In genomic region chr11:2860636-2861035, GRCh38 we compare ENCODE assay signal across 12 cellular contexts. TPM values are rescaled to one million over a fixed set of nuclear protein-coding genes. Genes with fewer than 3 reads are reported as not detected.
DNase-seq lines count a peak whose midpoint lies in the region; ATAC-seq and TF ChIP-seq lines count a peak whose summit lies in the region.
"Had no signal": no experiment of that assay in that cellular context is flagged by ENCODE, and none has a peak within 500 bp of the region (broad histone marks: within the 10 kb centered on the region; RNA-seq: fewer than 3 reads in every experiment).

No MANE protein-coding gene starts in this region.

- no peaks in the 10 kb centered on the region for H3K9me3 ChIP-seq in colonic mucosa

- no peak overlapping the region for H3K27ac ChIP-seq in colonic mucosa

- H3K27me3 ChIP-seq in colonic mucosa, result peaks cover 20% of the 10 kb centered on the region

- peak overlapping the region in 1 of 2 donors; percentile 4 for H3K4me3 Mint-ChIP-seq in stimulated activated naive B cell treated with anti-CD40 and anti-IgM and Interleukin-4, amounts not matched to agents 10 μg/mL and 1 μg/mL and 100 μg/mL, for 72 hours
- H3K4me3 Mint-ChIP-seq: central memory CD8-positive, alpha-beta T cell; stimulated activated naive CD8-positive, alpha-beta T cell treated with anti-CD3 and anti-CD28 coated beads, Interleukin-15, Interleukin-2, amounts not matched to agents 100 ng/mL and 50 ng/mL, for 24 hours had no signal

- DNase-seq in activated T-cell treated with anti-CD3 and anti-CD28 coated beads, Interleukin-2, amount 50 U/mL, for 48 hours, result peak; percentile 47 to 55
- DNase-seq in activated T-cell treated with anti-CD3 and anti-CD28 coated beads, Interleukin-2, amount 50 U/mL, for 1 hour, result no peak
- DNase-seq in NAMALWA (ENCODE audit: low spot score) (peak; percentile 20), colonic mucosa (peak; percentile 30), activated gamma-delta T cell treated with Interleukin-2 at 50 U/mL for 16 hours (no peak)
- peak; percentile 51 for DNase-seq in stimulated activated naive B cell treated with anti-CD40 and anti-IgM and Interleukin-4, amounts not matched to agents 10 μg/mL and 1 μg/mL and 100 μg/mL, for 72 hours
- DNase-seq: AML-193, NCI-H1105 treated with DMSO at 0.1 percent for 48 hours had no signal

- peaks cover 6 to 17% of the 10 kb centered on the region in 2 donors for H3K4me1 Mint-ChIP-seq in stimulated activated naive B cell treated with anti-CD40 and anti-IgM and Interleukin-4, amounts not matched to agents 10 μg/mL and 1 μg/mL and 100 μg/mL, for 72 hours
- H3K4me1 Mint-ChIP-seq: central memory CD8-positive, alpha-beta T cell had no signal

- no peaks in the 10 kb centered on the region for H3K4me1 ChIP-seq in colonic mucosa

- H3K36me3 Mint-ChIP-seq in stimulated activated naive B cell treated with anti-CD40 and anti-IgM and Interleukin-4, amounts not matched to agents 10 μg/mL and 1 μg/mL and 100 μg/mL, for 72 hours, result no peaks in the 10 kb centered on the region

- H3K9ac ChIP-seq in colonic mucosa (ENCODE audit: low read depth in 2 of 2, low read length in 2 of 2), result no peak overlapping the region

- no peaks in the 10 kb centered on the region for H3K9me3 Mint-ChIP-seq in stimulated activated naive B cell treated with anti-CD40 and anti-IgM and Interleukin-4, amounts not matched to agents 10 μg/mL and 1 μg/mL and 100 μg/mL, for 72 hours
- H3K9me3 Mint-ChIP-seq: central memory CD8-positive, alpha-beta T cell; stimulated activated naive CD8-positive, alpha-beta T cell treated with anti-CD3 and anti-CD28 coated beads, Interleukin-15, Interleukin-2, amounts not matched to agents 100 ng/mL and 50 ng/mL, for 24 hours had no signal

- peaks cover 43 to 52% of the 10 kb centered on the region in 2 donors for H3K27me3 Mint-ChIP-seq in stimulated activated naive B cell treated with anti-CD40 and anti-IgM and Interleukin-4, amounts not matched to agents 10 μg/mL and 1 μg/mL and 100 μg/mL, for 72 hours

- H3K36me3 ChIP-seq in colonic mucosa, result no peaks in the 10 kb centered on the region

- H3K27ac Mint-ChIP-seq in stimulated activated naive B cell treated with anti-CD40 and anti-IgM and Interleukin-4, amounts not matched to agents 10 μg/mL and 1 μg/mL and 100 μg/mL, for 72 hours, result peak overlapping the region; percentile 81
- H3K27ac Mint-ChIP-seq: stimulated activated naive CD8-positive, alpha-beta T cell treated with anti-CD3 and anti-CD28 coated beads, Interleukin-15, Interleukin-2, amounts not matched to agents 100 ng/mL and 50 ng/mL, for 24 hours had no signal

- no peak for TF ChIP-seq CTCF in colonic mucosa (IDR thresholded peaks at IDR 0.05)

- no peak overlapping the region for H3K4me3 ChIP-seq in colonic mucosa

- intact Hi-C loops in colonic mucosa (cut with DNase I), result no loop called here

- ATAC-seq in stimulated activated naive B cell treated with anti-CD40 and anti-IgM and Interleukin-4, amounts not matched to agents 10 μg/mL and 1 μg/mL and 100 μg/mL, for 72 hours (replicated peaks), result peak; percentile 90 to 95
- no peak for ATAC-seq in SK-N-SH treated with all-trans-retinoic acid at 6 μM for 48 hours
- ATAC-seq in HG02970 (IDR thresholded peaks at IDR 0.05; ENCODE audit: low FRiP score, unreplicated experiment), result no peak

TF ChIP-seq in SK-N-SH treated with all-trans-retinoic acid at 6 μM for 48 hours, 23 proteins besides CTCF, POLR2A, EP300 and RAD21:
- TF ChIP-seq POU6F1 (CRISPR knock-in tag; IDR thresholded peaks at IDR 0.05; ENCODE audit: borderline replicate concordance, low read depth) (no peak), RARB (CRISPR knock-in tag; IDR thresholded peaks at IDR 0.05) (no peak), ISL1 (CRISPR knock-in tag; IDR thresholded peaks at IDR 0.05) (no peak), TOX (CRISPR knock-in tag; IDR thresholded peaks at IDR 0.05; ENCODE audit: borderline replicate concordance) (no peak), ZNF8 (CRISPR knock-in tag; IDR thresholded peaks at IDR 0.05) (no peak), SNAI2 (CRISPR knock-in tag; IDR thresholded peaks at IDR 0.05) (no peak), TCF4 (CRISPR knock-in tag; IDR thresholded peaks at IDR 0.05; ENCODE audit: borderline replicate concordance) (no peak), PPARA (CRISPR knock-in tag; IDR thresholded peaks at IDR 0.05; ENCODE audit: borderline replicate concordance) (no peak), CREB5 (CRISPR knock-in tag; IDR thresholded peaks at IDR 0.05; ENCODE audit: low read depth) (no peak), BACH2 (CRISPR knock-in tag; IDR thresholded peaks at IDR 0.05; ENCODE audit: borderline replicate concordance) (no peak), OSR1 (CRISPR knock-in tag; IDR thresholded peaks at IDR 0.05) (no peak), ESRRG (CRISPR knock-in tag; IDR thresholded peaks at IDR 0.05) (no peak), TSHZ2 (CRISPR knock-in tag; IDR thresholded peaks at IDR 0.05) (no peak), ZNF565 (CRISPR knock-in tag; conservative IDR thresholded peaks at IDR 0.05; ENCODE audit: low read depth) (no peak), CSRNP3 (CRISPR knock-in tag; IDR thresholded peaks at IDR 0.05) (no peak), ZFP30 (CRISPR knock-in tag; IDR thresholded peaks at IDR 0.05) (no peak), ZFP3 (CRISPR knock-in tag; IDR thresholded peaks at IDR 0.05) (no peak)
TF ChIP-seq in SK-N-SH treated with all-trans-retinoic acid at 6 μM for 48 hours: peak in this region for 0.

RNA-seq across cellular contexts. Expression of gene CDKN1C, which starts 24.9 kb away (rescaled TPM):
- 10 to 100 TPM; 10.9 to 18.2 TPM for total RNA-seq in colonic mucosa

Comparison
In these comparisons a context has a peak if more than half of its experiments do, and no peak if none do; other contexts are left out.
1. DNase-seq: peak in activated T-cell treated with anti-CD3 and anti-CD28 coated beads, Interleukin-2, amount 50 U/mL, for 48 hours (2 of 2), NAMALWA (single experiment), colonic mucosa (single experiment) and stimulated activated naive B cell treated with anti-CD40 and anti-IgM and Interleukin-4, amounts not matched to agents 10 μg/mL and 1 μg/mL and 100 μg/mL, for 72 hours (single experiment); none in activated T-cell treated with anti-CD3 and anti-CD28 coated beads, Interleukin-2, amount 50 U/mL, for 1 hour (single experiment) and activated gamma-delta T cell treated with Interleukin-2 at 50 U/mL for 16 hours (single experiment).
2. ATAC-seq: peak in stimulated activated naive B cell treated with anti-CD40 and anti-IgM and Interleukin-4, amounts not matched to agents 10 μg/mL and 1 μg/mL and 100 μg/mL, for 72 hours (2 of 2); none in SK-N-SH treated with all-trans-retinoic acid at 6 μM for 48 hours (single experiment) and HG02970 (single experiment).